Comparison of ENCODE assay signal across 1 cellular context in genomic region chr5:136104311-136104975, GRCh38.
TF ChIP-seq lines count a peak whose summit lies in the region.

No MANE protein-coding gene starts in this region.

TF ChIP-seq in HepG2, 621 proteins besides CTCF, POLR2A, EP300 and RAD21 (continued from another document):
- TF ChIP-seq GMEB2 (CRISPR knock-in tag; IDR thresholded peaks at IDR 0.05; ENCODE audit: low read depth) (no peak), ATRX (CRISPR knock-in tag; IDR thresholded peaks at IDR 0.05; ENCODE audit: borderline replicate concordance) (no peak), TAF1 (CRISPR knock-in tag; IDR thresholded peaks at IDR 0.05) (no peak), HHEX (CRISPR knock-in tag; IDR thresholded peaks at IDR 0.05) (no peak), ZBTB39 (CRISPR knock-in tag; IDR thresholded peaks at IDR 0.05) (no peak), ELF1 (CRISPR knock-in tag; IDR thresholded peaks at IDR 0.05) (no peak), REXO4 (CRISPR knock-in tag; IDR thresholded peaks at IDR 0.05; ENCODE audit: borderline replicate concordance) (no peak), ZNF33A (CRISPR knock-in tag; IDR thresholded peaks at IDR 0.05; ENCODE audit: borderline replicate concordance) (no peak), TBP (CRISPR knock-in tag; IDR thresholded peaks at IDR 0.05) (no peak), NFKB2 (CRISPR knock-in tag; IDR thresholded peaks at IDR 0.05; ENCODE audit: borderline replicate concordance) (no peak), MYPOP (CRISPR knock-in tag; IDR thresholded peaks at IDR 0.05) (no peak), MYNN (CRISPR knock-in tag; IDR thresholded peaks at IDR 0.05; ENCODE audit: low read depth) (no peak), RBM39 (IDR thresholded peaks at IDR 0.05; ENCODE audit: low read depth, low read length, poor library complexity, severe bottlenecking) (no peak)
TF ChIP-seq in HepG2: peak in this region for 0.
